Comparison of ENCODE assay signal across 1 cellular context in the genomic region with DNA sequence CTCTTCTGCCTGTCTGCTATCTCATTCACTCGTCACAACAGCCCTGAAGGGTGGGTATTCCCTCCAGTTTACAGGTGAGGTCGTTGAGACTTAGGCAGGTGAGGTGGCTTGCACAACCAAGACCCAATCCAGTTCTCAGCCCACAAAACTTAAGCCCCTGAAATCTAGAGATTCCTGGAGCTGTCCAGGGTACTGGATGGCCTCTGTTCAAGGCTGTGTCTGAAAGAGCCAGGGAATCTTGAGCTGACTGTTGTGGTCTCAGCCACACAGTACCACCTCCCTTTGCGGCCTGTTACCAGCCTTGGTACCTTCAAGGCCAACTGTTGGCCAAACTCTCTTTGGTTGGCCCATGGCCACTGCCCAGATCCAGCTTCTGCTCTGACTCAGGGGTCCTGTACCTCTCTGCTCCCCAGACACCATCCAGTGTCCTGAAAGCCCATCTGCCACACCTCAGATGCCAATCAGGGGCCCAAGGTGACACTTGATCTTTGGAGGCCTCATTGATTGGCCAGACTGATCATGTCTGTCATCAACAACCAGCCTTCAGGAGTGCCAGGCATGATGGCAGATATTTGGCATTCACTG.
TF ChIP-seq lines count a peak whose summit lies in the region.

No MANE protein-coding gene starts in this region.

TF ChIP-seq in WTC11, 78 proteins besides CTCF, POLR2A, EP300 and RAD21 (continued from another document):
- TF ChIP-seq ERG (CRISPR knock-in tag; IDR thresholded peaks at IDR 0.05) (no peak), KAT7 (CRISPR knock-in tag; IDR thresholded peaks at IDR 0.05; ENCODE audit: borderline replicate concordance) (no peak), NR3C1 (CRISPR knock-in tag; conservative IDR thresholded peaks at IDR 0.05; ENCODE audit: low read depth) (no peak), JAZF1 (CRISPR knock-in tag; IDR thresholded peaks at IDR 0.05) (no peak), FOXP1 (CRISPR knock-in tag; IDR thresholded peaks at IDR 0.05; ENCODE audit: borderline replicate concordance) (peak; percentile 40; the same call in 1 of the 2 replicates), MYBL2 (CRISPR knock-in tag; IDR thresholded peaks at IDR 0.05) (no peak), ZNF121 (CRISPR knock-in tag; IDR thresholded peaks at IDR 0.05) (0 out of 2 replicates have a peak, but pooled peaks have one; percentile 13), FOXP4 (CRISPR knock-in tag; IDR thresholded peaks at IDR 0.05) (peak; percentile 49; the same call in 1 of the 2 replicates), ZNF425 (CRISPR knock-in tag; conservative IDR thresholded peaks at IDR 0.05) (no peak), TP53 (CRISPR knock-in tag; IDR thresholded peaks at IDR 0.05) (no peak), USF2 (CRISPR knock-in tag; IDR thresholded peaks at IDR 0.05) (no peak), ZNF263 (CRISPR knock-in tag; IDR thresholded peaks at IDR 0.05; ENCODE audit: low read depth) (no peak), OVOL2 (CRISPR knock-in tag; IDR thresholded peaks at IDR 0.05; ENCODE audit: borderline replicate concordance) (no peak), ATF1 (CRISPR knock-in tag; IDR thresholded peaks at IDR 0.05) (0 out of 2 replicates have a peak, but pooled peaks have one; percentile 70), TEAD1 (CRISPR knock-in tag; IDR thresholded peaks at IDR 0.05) (0 out of 2 replicates have a peak, but pooled peaks have one; percentile 29), SP1 (CRISPR knock-in tag; conservative IDR thresholded peaks at IDR 0.05) (no peak), SMAD3 (CRISPR knock-in tag; IDR thresholded peaks at IDR 0.05; ENCODE audit: borderline replicate concordance) (0 out of 2 replicates have a peak, but pooled peaks have one; percentile 36)
- TF ChIP-seq, protein P1, sequence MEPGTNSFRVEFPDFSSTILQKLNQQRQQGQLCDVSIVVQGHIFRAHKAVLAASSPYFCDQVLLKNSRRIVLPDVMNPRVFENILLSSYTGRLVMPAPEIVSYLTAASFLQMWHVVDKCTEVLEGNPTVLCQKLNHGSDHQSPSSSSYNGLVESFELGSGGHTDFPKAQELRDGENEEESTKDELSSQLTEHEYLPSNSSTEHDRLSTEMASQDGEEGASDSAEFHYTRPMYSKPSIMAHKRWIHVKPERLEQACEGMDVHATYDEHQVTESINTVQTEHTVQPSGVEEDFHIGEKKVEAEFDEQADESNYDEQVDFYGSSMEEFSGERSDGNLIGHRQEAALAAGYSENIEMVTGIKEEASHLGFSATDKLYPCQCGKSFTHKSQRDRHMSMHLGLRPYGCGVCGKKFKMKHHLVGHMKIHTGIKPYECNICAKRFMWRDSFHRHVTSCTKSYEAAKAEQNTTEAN (CRISPR knock-in tag; IDR thresholded peaks at IDR 0.05), result 0 out of 2 replicates have a peak, but pooled peaks have one; percentile 27
- TF ChIP-seq, protein P2, sequence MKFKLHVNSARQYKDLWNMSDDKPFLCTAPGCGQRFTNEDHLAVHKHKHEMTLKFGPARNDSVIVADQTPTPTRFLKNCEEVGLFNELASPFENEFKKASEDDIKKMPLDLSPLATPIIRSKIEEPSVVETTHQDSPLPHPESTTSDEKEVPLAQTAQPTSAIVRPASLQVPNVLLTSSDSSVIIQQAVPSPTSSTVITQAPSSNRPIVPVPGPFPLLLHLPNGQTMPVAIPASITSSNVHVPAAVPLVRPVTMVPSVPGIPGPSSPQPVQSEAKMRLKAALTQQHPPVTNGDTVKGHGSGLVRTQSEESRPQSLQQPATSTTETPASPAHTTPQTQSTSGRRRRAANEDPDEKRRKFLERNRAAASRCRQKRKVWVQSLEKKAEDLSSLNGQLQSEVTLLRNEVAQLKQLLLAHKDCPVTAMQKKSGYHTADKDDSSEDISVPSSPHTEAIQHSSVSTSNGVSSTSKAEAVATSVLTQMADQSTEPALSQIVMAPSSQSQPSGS (CRISPR knock-in tag; IDR thresholded peaks at IDR 0.05; ENCODE audit: borderline replicate concordance, low read depth), result no peak
TF ChIP-seq in WTC11: peak in this region for 9.
